Comparison of ENCODE assay signal across 1 cellular context in genomic region chr5:432928-433791, GRCh38.
TF ChIP-seq lines count a peak whose summit lies in the region.

No MANE protein-coding gene starts in this region.

TF ChIP-seq in IMR-90, 13 proteins besides CTCF, POLR2A, EP300 and RAD21:
- TF ChIP-seq NFE2L2 (IDR thresholded peaks at IDR 0.05; ENCODE audit: low read depth, low read length) (no peak), USF2 (IDR thresholded peaks at IDR 0.05; ENCODE audit: low read depth, low read length) (no peak)
